Comparison of ENCODE assay signal across 7 cellular contexts in the genomic region with DNA sequence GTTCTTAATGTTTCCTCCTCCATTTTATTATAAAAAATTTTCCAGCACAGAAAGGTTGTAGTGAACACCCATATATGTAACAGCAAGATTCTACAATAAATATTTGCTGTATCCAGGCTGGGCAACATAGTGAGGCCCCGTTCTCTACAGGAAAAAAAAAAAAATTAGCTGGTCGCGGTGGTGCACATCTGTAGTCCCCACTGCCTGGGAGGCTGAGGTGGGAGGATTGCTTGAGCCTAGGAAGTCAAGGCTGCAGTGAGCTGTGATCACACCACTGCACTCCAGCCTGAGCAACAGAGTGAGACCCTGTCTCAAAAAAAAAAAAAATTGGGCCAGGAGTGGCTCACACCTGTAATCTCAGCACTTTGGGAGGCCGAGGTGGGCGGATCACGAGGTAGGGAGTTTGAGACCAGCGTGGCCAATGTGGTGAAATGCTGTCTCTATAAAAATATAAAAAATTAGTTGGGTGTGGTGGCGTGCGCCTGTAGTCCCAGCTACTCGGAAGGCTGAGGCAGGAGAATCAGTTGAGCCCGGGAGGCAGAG. TPM values are rescaled to one million over a fixed set of nuclear protein-coding genes. Genes with fewer than 3 reads are reported as not detected.
A peak's percentile ranks its signal among the peaks of the same experiment; 100 is the strongest.
DNase-seq lines count a peak whose midpoint lies in the region; ATAC-seq and TF ChIP-seq lines count a peak whose summit lies in the region.
"Not testable (repeated sequence)": the region's sequence is repeated elsewhere in the genome, so short reads cannot be mapped to it uniquely, and the experiment has no call there.

No MANE protein-coding gene starts in this region.

- POLR2A ChIA-PET in activated CD8-positive, alpha-beta T cell treated with anti-CD3 and anti-CD28 coated beads, Interleukin-2, amount 10 ng/mL, durations not matched to agents 7 days and 5 days (lab: Charles Lee): interaction anchor here (6.0 kb wide), 1 partner anchor 14 kb away, joined by 134 read pairs; the partner anchor contains the start of gene MED1

- not testable (repeated sequence) for ATAC-seq in activated CD8-positive, alpha-beta T cell treated with anti-CD3 and anti-CD28 coated beads, Interleukin-2, amount 10 ng/mL, durations not matched to agents 7 days and 5 days; sciatic nerve

- peak overlapping the region; percentile 82 for H3K4me3 Mint-ChIP-seq in activated CD8-positive, alpha-beta T cell treated with anti-CD3 and anti-CD28 coated beads, Interleukin-2, amount 10 ng/mL, durations not matched to agents 7 days and 5 days
- peak overlapping the region; percentile 89 to 98 (median 94) for H3K4me3 Mint-ChIP-seq in brain

- not testable (repeated sequence) for H4K20me1 ChIP-seq in fibroblast of lung (ENCODE audit: control insufficient read depth, extremely low read depth, insufficient read depth, low read length)

- not testable (repeated sequence) for H3K4me1 ChIP-seq in NT2/D1 (ENCODE audit: insufficient read depth, insufficient read length); fibroblast of lung (ENCODE audit: control insufficient read depth, extremely low read depth, insufficient read depth, low read length)

- H3K27ac Mint-ChIP-seq in activated CD8-positive, alpha-beta T cell treated with anti-CD3 and anti-CD28 coated beads, Interleukin-2, amount 10 ng/mL, durations not matched to agents 7 days and 5 days: not testable (repeated sequence)
- H3K27ac Mint-ChIP-seq in brain: peak overlapping the region in 1 of 5 experiments; percentile 67

- not testable (repeated sequence) for H3K27ac ChIP-seq in fibroblast of lung (ENCODE audit: insufficient read depth, low read length)

- peak overlapping the region; percentile 97 for H3K4me2 ChIP-seq in fibroblast of lung (ENCODE audit: extremely low read depth, insufficient read depth, low read length)

- intact Hi-C loops in sciatic nerve (cut with DNase I): not testable (repeated sequence)

- H3K9me3 Mint-ChIP-seq in activated CD8-positive, alpha-beta T cell treated with anti-CD3 and anti-CD28 coated beads, Interleukin-2, amount 10 ng/mL, durations not matched to agents 7 days and 5 days (ENCODE audit: insufficient read depth); brain: not testable (repeated sequence)

- H3K27me3 ChIP-seq in GM06990 (replicated peaks; ENCODE audit: control insufficient read depth, insufficient read depth, low read length); NT2/D1 (ENCODE audit: insufficient read depth, insufficient read length); fibroblast of lung (ENCODE audit: control insufficient read depth, insufficient read depth, low read length): not testable (repeated sequence)

- H3K9me3 ChIP-seq in NT2/D1 (ENCODE audit: insufficient read depth, low read length); fibroblast of lung (ENCODE audit: control insufficient read depth, insufficient read depth, low read depth, low read length): not testable (repeated sequence)

- peaks cover 65% of the 10 kb centered on the region for H3K79me2 ChIP-seq in fibroblast of lung (ENCODE audit: control insufficient read depth, insufficient read depth, low read length)

- H3K36me3 Mint-ChIP-seq in activated CD8-positive, alpha-beta T cell treated with anti-CD3 and anti-CD28 coated beads, Interleukin-2, amount 10 ng/mL, durations not matched to agents 7 days and 5 days (ENCODE audit: low read depth): peaks cover 52% of the 10 kb centered on the region
- H3K36me3 Mint-ChIP-seq in brain: peaks cover 44% of the 10 kb centered on the region

- not testable (repeated sequence) for DNase-seq in GM06990 (ENCODE audit: extremely low read depth, insufficient read length); NT2/D1 (ENCODE audit: low read depth, low spot score); activated CD8-positive, alpha-beta T cell treated with anti-CD3 and anti-CD28 coated beads, Interleukin-2, amount 10 ng/mL, durations not matched to agents 7 days and 5 days; fibroblast of lung (ENCODE audit: low read depth in 2 of 2)
- peak; percentile 41 for DNase-seq in mesenteric fat pad (ENCODE audit: low spot score)
- peak; percentile 23 for DNase-seq in sciatic nerve (ENCODE audit: low spot score)

- not testable (repeated sequence) for H3K27me3 Mint-ChIP-seq in activated CD8-positive, alpha-beta T cell treated with anti-CD3 and anti-CD28 coated beads, Interleukin-2, amount 10 ng/mL, durations not matched to agents 7 days and 5 days (ENCODE audit: low read depth)
- H3K27me3 Mint-ChIP-seq in brain: peaks cover 18% of the 10 kb centered on the region

- not testable (repeated sequence) for TF ChIP-seq CTCF in GM06990 (IDR thresholded peaks at IDR 0.05; ENCODE audit: insufficient read depth, low read length, poor library complexity, severe bottlenecking); brain (conservative IDR thresholded peaks at IDR 0.05); fibroblast of lung (conservative IDR thresholded peaks at IDR 0.05 in 1 of 2, IDR thresholded peaks at IDR 0.05 in 1 of 2; ENCODE audit: low read depth in 1 of 2, low read length in 2 of 2)

- peak overlapping the region; percentile 97 for H3K4me3 ChIP-seq in GM06990 (replicated peaks; ENCODE audit: low read depth, low read length)
- H3K4me3 ChIP-seq in NT2/D1 (ENCODE audit: insufficient read length, low read depth): not testable (repeated sequence)
- peak overlapping the region; percentile 11 to 96 (median 80) for H3K4me3 ChIP-seq in fibroblast of lung (replicated peaks in 1 of 4; ENCODE audit: control extremely low read depth in 1 of 4, insufficient read depth in 1 of 4, low read depth in 3 of 4, low read length in 4 of 4)

- H2AFZ ChIP-seq in fibroblast of lung (ENCODE audit: low read length): not testable (repeated sequence)

- peak overlapping the region; percentile 4 for H3K9ac ChIP-seq in NT2/D1 (ENCODE audit: insufficient read length, low read depth)
- H3K9ac ChIP-seq in fibroblast of lung (ENCODE audit: insufficient read depth, low read length): not testable (repeated sequence)

- H3K36me3 ChIP-seq in GM06990 (ENCODE audit: control insufficient read depth, insufficient read depth, low read length); fibroblast of lung (ENCODE audit: control insufficient read depth, insufficient read depth, low read length): not testable (repeated sequence)
- H3K36me3 ChIP-seq in NT2/D1 (ENCODE audit: insufficient read depth, insufficient read length, low read length): peaks cover 28% of the 10 kb centered on the region

- peaks cover 38% of the 10 kb centered on the region for H3K4me1 Mint-ChIP-seq in activated CD8-positive, alpha-beta T cell treated with anti-CD3 and anti-CD28 coated beads, Interleukin-2, amount 10 ng/mL, durations not matched to agents 7 days and 5 days (ENCODE audit: low read depth)
- peaks cover 47% of the 10 kb centered on the region for H3K4me1 Mint-ChIP-seq in brain

- CTCF ChIA-PET in activated CD8-positive, alpha-beta T cell treated with anti-CD3 and anti-CD28 coated beads, Interleukin-2, amount 10 ng/mL, durations not matched to agents 7 days and 5 days (lab: Charles Lee): interaction anchor here (0.8 to 0.9 kb wide), 2 partner anchors 17 to 258 kb away, joined by 3 to 4 read pairs; no protein-coding TSS in a partner anchor

RNA-seq across cellular contexts. Expression of gene CDK12, which starts 3.4 kb away (rescaled TPM):
- total RNA-seq in activated CD8-positive, alpha-beta T cell treated with anti-CD3 and anti-CD28 coated beads, Interleukin-2, amount 10 ng/mL, durations not matched to agents 7 days and 5 days: 10 to 100 TPM; 77.5 TPM
- polyA plus RNA-seq in brain (ENCODE audit: insufficient read depth, low read depth, low replicate concordance) (23.2 TPM), fibroblast of lung (19.4 and 22.2 TPM in 2 replicates)
- total RNA-seq in fibroblast of lung (19.3 and 24.9 TPM in 2 replicates), mesenteric fat pad (46.5 TPM), sciatic nerve (65.2 TPM)
- 17.2 and 20.2 TPM in 2 replicates for polyA plus RNA-seq in fibroblast of lung (2012)
- 49.8 and 68.2 TPM in 2 replicates for polyA minus RNA-seq in fibroblast of lung (ENCODE audit: low replicate concordance)

RNA-seq across cellular contexts. Expression of gene MED1, which starts 13.6 kb away (rescaled TPM):
- total RNA-seq in activated CD8-positive, alpha-beta T cell treated with anti-CD3 and anti-CD28 coated beads, Interleukin-2, amount 10 ng/mL, durations not matched to agents 7 days and 5 days: 10 to 100 TPM; 52.8 to 53.2 TPM
- 26.1 TPM for polyA plus RNA-seq in brain (ENCODE audit: insufficient read depth, low read depth, low replicate concordance)
- 20.5 and 28.4 TPM in 2 replicates for total RNA-seq in fibroblast of lung
- polyA plus RNA-seq in fibroblast of lung: 32.3 and 36.5 TPM in 2 replicates
- polyA plus RNA-seq in fibroblast of lung (2012): 20.7 and 23.2 TPM in 2 replicates
- 15.6 and 26.9 TPM in 2 replicates for polyA minus RNA-seq in fibroblast of lung (ENCODE audit: low replicate concordance)
- 35.5 TPM for total RNA-seq in mesenteric fat pad
- 36.4 TPM for total RNA-seq in sciatic nerve
